ENCODE assay signal across 8 cellular contexts in the genomic region with DNA sequence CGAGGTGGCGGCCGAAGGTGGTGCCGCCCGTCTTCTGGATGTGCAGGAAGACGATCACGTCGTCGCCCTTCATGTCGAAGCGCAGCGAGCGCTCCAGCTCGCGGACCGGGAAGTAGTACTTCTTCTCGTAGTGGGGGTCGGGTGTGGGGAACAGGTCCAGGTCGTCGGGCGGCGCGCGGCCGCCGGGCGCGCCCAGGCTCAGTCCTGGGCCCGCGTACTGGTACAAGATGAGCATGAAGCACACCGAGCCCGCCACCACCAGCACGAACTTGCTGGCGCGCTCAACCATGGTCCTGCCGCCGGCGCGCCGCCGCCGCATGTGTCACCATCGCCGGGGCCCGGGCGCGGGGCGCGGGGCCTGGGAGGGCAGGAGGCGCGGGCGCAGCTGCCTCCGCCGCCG. TPM values are rescaled to one million over a fixed set of nuclear protein-coding genes. Genes with fewer than 3 reads are reported as not detected.
DNase-seq lines count a peak whose midpoint lies in the region; ATAC-seq and TF ChIP-seq lines count a peak whose summit lies in the region.
"Not testable (repeated sequence)": the region's sequence is repeated elsewhere in the genome, so short reads cannot be mapped to it uniquely, and the experiment has no call there.

No MANE protein-coding gene starts in this region.

- H3K4me3 ChIP-seq in PC-3 (ENCODE audit: low read length) (peak overlapping the region; percentile 91; the same call in 1 of the 2 replicates), epithelial cell of proximal tubule (ENCODE audit: low read depth, low read length) (peak overlapping the region; percentile 37), lung (peak overlapping the region; percentile 41)

- H3K79me2 ChIP-seq in PC-3 (ENCODE audit: low read length) = peaks cover 45% of the 10 kb centered on the region

- ATAC-seq in GM21576 (IDR thresholded peaks at IDR 0.05; ENCODE audit: unreplicated experiment) (peak; percentile 5), HG03280 (IDR thresholded peaks at IDR 0.05; ENCODE audit: unreplicated experiment) (peak; percentile 16), PC-3 (peak; percentile 7)
- ATAC-seq in lung (ENCODE audit: insufficient read depth, low FRiP score) = not testable (repeated sequence)

- H2AFZ ChIP-seq in PC-3 (ENCODE audit: low read length) = not testable (repeated sequence)

- not testable (repeated sequence) for H3K9ac ChIP-seq in PC-3 (ENCODE audit: low read length)

- DNase-seq in Caki2 (ENCODE audit: low read depth) (peak; percentile 22), lung (ENCODE audit: low spot score) (peak; percentile 28)
- not testable (repeated sequence) for DNase-seq in PC-3; epithelial cell of proximal tubule (ENCODE audit: low read depth)
- DNase-seq in activated effector memory CD4-positive, alpha-beta T cell treated with Interleukin-2 at 50 U/mL for 16 hours = peak; percentile 24
- peak; percentile 41 for DNase-seq in stimulated activated CD8-positive, alpha-beta memory T cell treated with anti-CD3 and anti-CD28 coated beads, Interleukin-4, amount 100 ng/mL, for 48 hours

- WGBS in lung, 2 donors = 1 to 4% methylated on average over 19 to 46 of the region's 55 CpGs

- TF ChIP-seq CTCF in PC-3 (conservative IDR thresholded peaks at IDR 0.05; ENCODE audit: low read depth, low read length); epithelial cell of proximal tubule (conservative IDR thresholded peaks at IDR 0.05; ENCODE audit: low read depth, low read length); lung (IDR thresholded peaks at IDR 0.05; ENCODE audit: control extremely low read depth, extremely low read depth): not testable (repeated sequence)

- in situ Hi-C loops in Caki2 (cut with HindIII; ENCODE audit: low pct_unique_long_range_greater_than_20kb, low sequenced_read_pairs) = not testable (repeated sequence)

- peaks cover 28% of the 10 kb centered on the region for H4K20me1 ChIP-seq in PC-3 (ENCODE audit: low read length)

- not testable (repeated sequence) for H3K9me2 ChIP-seq in PC-3 (replicated peaks; ENCODE audit: low read length)

- POLR2A ChIA-PET in PC-3 (lab: Charles Lee; ENCODE audit: unreplicated experiment) = not testable (repeated sequence)

- not testable (repeated sequence) for H3F3A ChIP-seq in PC-3 (ENCODE audit: low read length, unreplicated experiment)

- not testable (repeated sequence) for H3K36me3 ChIP-seq in PC-3 (ENCODE audit: low read depth, low read length); lung (ENCODE audit: control insufficient read depth in 2 of 2, insufficient read depth in 2 of 2, low read length in 2 of 2)

- not testable (repeated sequence) for BruUV-seq in PC-3 (replicated peaks; lab: Mats Ljungman, UMichigan)

- not testable (repeated sequence) for H3K4me1 ChIP-seq in PC-3 (ENCODE audit: insufficient read depth, low read length)
- peaks cover 4 to 33% of the 10 kb centered on the region in 2 donors for H3K4me1 ChIP-seq in lung (ENCODE audit: control insufficient read depth in 2 of 2, insufficient read depth in 2 of 2, low read length in 2 of 2)

- H3K27me3 ChIP-seq in PC-3 (ENCODE audit: low read length); lung (ENCODE audit: control insufficient read depth, insufficient read depth): not testable (repeated sequence)

- intact Hi-C loops in PC-3 (cut with micrococcal nuclease) = not testable (repeated sequence)

- peak overlapping the region; percentile 100 for H3K4me2 ChIP-seq in PC-3 (ENCODE audit: low read length)

- not testable (repeated sequence) for H3K27ac ChIP-seq in PC-3 (ENCODE audit: low read length); lung (ENCODE audit: low read depth in 1 of 2, low read length in 1 of 2)

- not testable (repeated sequence) for H3K9me3 ChIP-seq in PC-3 (ENCODE audit: low read length); lung (ENCODE audit: control insufficient read depth in 2 of 2, insufficient read depth in 1 of 2, low read length in 1 of 2)

- CTCF ChIA-PET in PC-3 (lab: Charles Lee) = not testable (repeated sequence)

RNA-seq across cellular contexts. Expression of gene HS6ST1, which starts 0.4 kb away (rescaled TPM):
- 23.8 and 58.9 TPM in 2 replicates for total RNA-seq in Caki2 (2014; rRNA removed; shearing (Covaris generic); ENCODE audit: low replicate concordance)
- total RNA-seq in PC-3 (2014; rRNA removed) (21.5 and 25.6 TPM in 2 replicates), epithelial cell of proximal tubule (17.6 and 19.0 TPM in 2 replicates), lung (10 to 100 TPM; 27.1 to 37.7 TPM)
- 10 to 100 TPM; 15.1 to 31.0 TPM for polyA plus RNA-seq in lung

Comparison
In these comparisons a context has a peak if more than half of its experiments do, and no peak if none do; other contexts are left out.
1. H3K4me3 ChIP-seq: peak in every context shown above with its lines; median percentile 91 in PC-3; 41 in lung; 37 in epithelial cell of proximal tubule.